Comparison of ENCODE assay signal across 8 cellular contexts in genomic region chr12:108634225-108634795, GRCh38. TPM values are rescaled to one million over a fixed set of nuclear protein-coding genes. Genes with fewer than 3 reads are reported as not detected.
DNase-seq lines count a peak whose midpoint lies in the region; ATAC-seq and TF ChIP-seq lines count a peak whose summit lies in the region.

No MANE protein-coding gene starts in this region.

- H3K9me3 Mint-ChIP-seq in T-cell, result no peaks in the 10 kb centered on the region

- peaks cover 27% of the 10 kb centered on the region for H3K27me3 ChIP-seq in gastroesophageal sphincter

- TF ChIP-seq EP300 in gastroesophageal sphincter (IDR thresholded peaks at IDR 0.05), result no peak

- CTCF ChIA-PET in T-cell (lab: Charles Lee), result interaction anchor here (0.7 to 10.2 kb wide), 7 partner anchors 12 to 70 kb away, joined by 3 to 112 read pairs (median 6); no protein-coding TSS in a partner anchor

- peaks cover 67 to 71% (median 68%) of the 10 kb centered on the region in 3 donors for H3K4me1 Mint-ChIP-seq in T-cell

- no peaks in the 10 kb centered on the region for H3K27me3 Mint-ChIP-seq in T-cell

- peak overlapping the region in 3 of 4 donors; percentile 25 to 48 (median 38) for H3K27ac ChIP-seq in gastroesophageal sphincter
- H3K27ac ChIP-seq in temporal lobe (ENCODE audit: low read depth, low read length), result peak overlapping the region; percentile 40

- no peaks in the 10 kb centered on the region for H3K9me3 ChIP-seq in gastroesophageal sphincter

- no peak overlapping the region for H3K4me3 ChIP-seq in gastroesophageal sphincter

- H3K27ac Mint-ChIP-seq in T-cell, result peak overlapping the region; percentile 99 to 100

- peak overlapping the region; percentile 100 for H3K4me3 Mint-ChIP-seq in T-cell

- no peaks in the 10 kb centered on the region for H3K36me3 ChIP-seq in gastroesophageal sphincter

- peaks cover 19% of the 10 kb centered on the region for H3K36me3 Mint-ChIP-seq in T-cell

- peak; percentile 44 for DNase-seq in activated gamma-delta T cell treated with Interleukin-2 at 50 U/mL for 16 hours
- no peak for DNase-seq in activated gamma-delta T cell (lab: John Stamatoyannopoulos, UW)
- DNase-seq in T-cell, result peak in 17 of 34 experiments; percentile 17 to 60 (median 39)
- DNase-seq in NCI-H2196 (lab: John Stamatoyannopoulos, UW; ENCODE audit: unreplicated experiment), result no peak

- TF ChIP-seq POLR2A in gastroesophageal sphincter (IDR thresholded peaks at IDR 0.05), result no peak

- peaks cover 0 to 52% (median 26%) of the 10 kb centered on the region in 3 donors for H3K4me1 ChIP-seq in gastroesophageal sphincter

- no peak for TF ChIP-seq CTCF in gastroesophageal sphincter (IDR thresholded peaks at IDR 0.05)

- ATAC-seq in T-cell (replicated peaks in 1 of 4), result peak in 2 of 4 experiments; percentile 15
- ATAC-seq in gastroesophageal sphincter, result no peak
- ATAC-seq in GM18873 (IDR thresholded peaks at IDR 0.05; ENCODE audit: low FRiP score, unreplicated experiment), result no peak
- ATAC-seq in HG03460 (IDR thresholded peaks at IDR 0.05; ENCODE audit: unreplicated experiment), result no peak

- POLR2A ChIA-PET in T-cell (lab: Charles Lee), result interaction anchor here (0.5 to 2.1 kb wide), 5 partner anchors 17 to 216 kb away, joined by 3 to 20 read pairs (median 7); partner anchors contain the start of gene SART3 (in 1 of the 2)

- 83% methylated on average over 1 to 2 of the region's 6 CpGs for WGBS in gastroesophageal sphincter (ENCODE audit: low coverage in 1 of 2), 2 donors

RNA-seq across cellular contexts. Expression of gene SELPLG, which starts 0.6 kb away (rescaled TPM):
- total RNA-seq in T-cell (100 to 1,000 TPM; 102 to 220 (median 215) TPM), gastroesophageal sphincter (10 to 100 TPM in 1 of 4 donors, 1 to 10 TPM in 3; 3.6 to 12.4 (median 5.5) TPM), temporal lobe (1.2 TPM)

RNA-seq across cellular contexts. Expression of gene TMEM119, which starts 36.4 kb away (rescaled TPM):
- 1 to 10 TPM in 2 of 5 donors, under 1 TPM in 3; 0.13 to 3.9 (median 0.98) TPM for total RNA-seq in T-cell
- 1 to 10 TPM; 2.3 to 5.9 (median 4.5) TPM for total RNA-seq in gastroesophageal sphincter
- total RNA-seq in temporal lobe, result 0.74 TPM

Comparison
In these comparisons a context has a peak if more than half of its experiments do, and no peak if none do; other contexts are left out.
1. RNA of gene SELPLG, which starts 0.6 kb away (total RNA-seq): 102 to 220 TPM in T-cell; 3.6 to 12.4 TPM in gastroesophageal sphincter and 1.2 TPM in temporal lobe (single experiment); every median in the first group is over 4 times any median in the second.